In the genomic region with DNA sequence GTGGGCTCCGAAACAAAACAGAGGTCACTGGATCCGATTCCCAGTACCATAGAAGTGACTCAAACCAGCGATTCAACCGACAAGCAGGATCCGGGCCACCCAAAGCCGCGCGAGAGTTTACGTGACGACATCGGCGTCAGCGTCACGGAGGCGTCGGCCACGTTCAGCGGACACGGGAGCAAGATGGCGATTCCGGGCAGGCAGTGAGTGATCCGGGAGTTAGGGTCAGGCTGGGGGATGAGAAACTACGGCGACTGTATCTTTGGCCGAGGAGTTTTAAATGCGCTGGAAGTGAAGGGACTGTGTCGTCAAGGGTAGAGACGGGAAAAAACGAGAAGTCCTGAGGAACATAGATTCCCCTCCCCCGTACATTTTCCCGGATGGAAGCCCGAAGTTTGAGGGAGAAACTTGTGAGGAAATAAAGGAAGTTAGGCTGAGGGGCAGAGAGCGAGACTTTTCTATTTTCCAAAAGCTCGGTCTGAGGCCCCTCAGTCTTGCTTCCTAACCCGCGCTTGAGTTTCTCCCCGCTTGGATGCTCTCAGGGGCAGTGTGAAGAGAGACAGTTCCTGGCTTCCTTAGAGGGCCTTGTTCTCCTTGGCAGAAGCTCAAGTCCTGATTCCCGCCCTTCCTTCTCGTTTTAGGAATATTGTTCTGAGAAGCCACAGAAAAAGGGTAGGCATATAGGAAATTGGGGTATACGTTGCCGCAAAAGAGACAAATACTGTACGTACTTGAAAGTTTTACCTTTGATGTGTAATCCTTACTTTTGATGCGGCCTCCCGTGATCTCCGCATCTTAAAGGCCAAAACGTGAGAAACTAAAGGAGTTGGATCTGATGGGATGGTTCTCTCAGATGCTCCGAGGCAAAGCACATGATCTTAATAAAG, we compare ENCODE assay signal across 8 cellular contexts. TPM values are rescaled to one million over a fixed set of nuclear protein-coding genes. Genes with fewer than 3 reads are reported as not detected.
A peak's percentile ranks its signal among the peaks of the same experiment; 100 is the strongest.
DNase-seq lines count a peak whose midpoint lies in the region; ATAC-seq, FAIRE-seq and TF ChIP-seq lines count a peak whose summit lies in the region.

A gene with protein sequence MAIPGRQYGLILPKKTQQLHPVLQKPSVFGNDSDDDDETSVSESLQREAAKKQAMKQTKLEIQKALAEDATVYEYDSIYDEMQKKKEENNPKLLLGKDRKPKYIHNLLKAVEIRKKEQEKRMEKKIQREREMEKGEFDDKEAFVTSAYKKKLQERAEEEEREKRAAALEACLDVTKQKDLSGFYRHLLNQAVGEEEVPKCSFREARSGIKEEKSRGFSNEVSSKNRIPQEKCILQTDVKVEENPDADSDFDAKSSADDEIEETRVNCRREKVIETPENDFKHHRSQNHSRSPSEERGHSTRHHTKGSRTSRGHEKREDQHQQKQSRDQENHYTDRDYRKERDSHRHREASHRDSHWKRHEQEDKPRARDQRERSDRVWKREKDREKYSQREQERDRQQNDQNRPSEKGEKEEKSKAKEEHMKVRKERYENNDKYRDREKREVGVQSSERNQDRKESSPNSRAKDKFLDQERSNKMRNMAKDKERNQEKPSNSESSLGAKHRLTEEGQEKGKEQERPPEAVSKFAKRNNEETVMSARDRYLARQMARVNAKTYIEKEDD (plus strand): TSS at position 156 of the 887 bp plus-strand sequence. CDS start 28 bp downstream, at position 184.

- peak within 1 kb of the TSS; percentile 97 for H3K27ac ChIP-seq in IMR-90 (ENCODE audit: insufficient read depth, low read length)
- peak within 1 kb of the TSS; percentile 75 for H3K27ac ChIP-seq in OCI-LY7 (ENCODE audit: low read depth, low read length, poor library complexity, severe bottlenecking)
- peak within 1 kb of the TSS; percentile 96 for H3K27ac ChIP-seq in endothelial cell of umbilical vein (ENCODE audit: insufficient read depth, low read depth, low read length)

- peak within 1 kb of the TSS; percentile 99 for H3K23ac ChIP-seq in IMR-90 (ENCODE audit: low read depth, low read length)

- H3K9ac ChIP-seq in IMR-90 (ENCODE audit: low read depth, low read length) = peak within 1 kb of the TSS; percentile 99
- H3K9ac ChIP-seq in endothelial cell of umbilical vein (replicated peaks; ENCODE audit: extremely low read depth, insufficient read depth, low read length) = peak within 1 kb of the TSS; percentile 99

- TF ChIP-seq CTCF in Caco-2 (IDR thresholded peaks at IDR 0.05; ENCODE audit: insufficient read depth in 1 of 2, low read depth in 1 of 2, low read length in 1 of 2, severe bottlenecking in 1 of 2, unreplicated experiment in 1 of 2) (no peak), IMR-90 (conservative IDR thresholded peaks at IDR 0.05; ENCODE audit: low read depth, low read length) (no peak), OCI-LY7 (conservative IDR thresholded peaks at IDR 0.05; ENCODE audit: low read length) (no peak), endothelial cell of umbilical vein (IDR thresholded peaks at IDR 0.05; ENCODE audit: extremely low read depth in 1 of 2, insufficient read depth in 1 of 2, low read depth in 1 of 2, low read length in 2 of 2) (no peak), mesothelial cell of epicardium (IDR thresholded peaks at IDR 0.05; ENCODE audit: unreplicated experiment) (no peak)

- peak within 1 kb of the TSS; percentile 99 for H3K14ac ChIP-seq in IMR-90 (replicated peaks; ENCODE audit: low read depth, low read length)

- H3K4me1 ChIP-seq in Caco-2 (peaks cover 9% of the 10 kb centered on the region), IMR-90 (ENCODE audit: control insufficient read depth, insufficient read depth, low read length) (no peaks in the 10 kb centered on the region), OCI-LY7 (ENCODE audit: insufficient read depth, low read length, poor library complexity, severe bottlenecking) (peaks cover 26% of the 10 kb centered on the region), endothelial cell of umbilical vein (ENCODE audit: control insufficient read depth, extremely low read depth, insufficient read depth, low read length) (peaks cover 14% of the 10 kb centered on the region)

- H2BK20ac ChIP-seq in IMR-90 (ENCODE audit: low read depth, low read length) = 0 out of 2 replicates have a peak within 1 kb of the TSS, but pooled peaks have one; percentile 50

- peak within 1 kb of the TSS; percentile 88 for H2AK9ac ChIP-seq in IMR-90 (replicated peaks; ENCODE audit: low read depth, low read length, poor library complexity)

- H3K36me3 ChIP-seq in Caco-2 (ENCODE audit: control insufficient read depth, insufficient read depth, low read length) = no peaks in the 10 kb centered on the region
- H3K36me3 ChIP-seq in IMR-90 (ENCODE audit: control insufficient read depth, insufficient read depth, low read length) = peaks cover 2% of the 10 kb centered on the region; the same call in 1 of the 2 replicates
- peaks cover 37% of the 10 kb centered on the region for H3K36me3 ChIP-seq in OCI-LY7 (ENCODE audit: insufficient read depth, low read length)
- H3K36me3 ChIP-seq in endothelial cell of umbilical vein (ENCODE audit: control insufficient read depth in 2 of 2, extremely low read depth in 1 of 2, insufficient read depth in 2 of 2, low read length in 2 of 2) = peaks cover 0 to 4% of the 10 kb centered on the region in 2 experiments

- H3K9me3 ChIP-seq in Caco-2 (no peaks in the 10 kb centered on the region), IMR-90 (ENCODE audit: control insufficient read depth, insufficient read depth, low read length) (no peaks in the 10 kb centered on the region), OCI-LY7 (ENCODE audit: low read length) (no peaks in the 10 kb centered on the region), endothelial cell of umbilical vein (replicated peaks; ENCODE audit: control insufficient read depth, insufficient read depth, low read length) (no peaks in the 10 kb centered on the region)

- peaks cover 0 to 24% of the 10 kb centered on the region in 2 experiments; a peak in 2 of 4 replicates for H3K79me1 ChIP-seq in IMR-90 (ENCODE audit: low read depth in 1 of 2, low read length in 2 of 2)

- H3K4me3 ChIP-seq in Caco-2 (ENCODE audit: low read depth, low read length) (peak within 1 kb of the TSS; percentile 67), IMR-90 (ENCODE audit: insufficient read depth, low read depth, low read length) (peak within 1 kb of the TSS; percentile 84), OCI-LY7 (ENCODE audit: low read depth, low read length, poor library complexity, severe bottlenecking) (peak within 1 kb of the TSS; percentile 88), endothelial cell of umbilical vein (replicated peaks in 1 of 3; ENCODE audit: insufficient read depth in 1 of 3, low read depth in 1 of 3, low read length in 3 of 3) (peak within 1 kb of the TSS; percentile 61 to 92 (median 81))

- peak within 1 kb of the TSS; percentile 94 for H3K18ac ChIP-seq in IMR-90 (ENCODE audit: low read depth, low read length)

- WGBS in IMR-90 (ENCODE audit: extremely low coverage in 2 of 2, insufficient read length in 1 of 2), 2 experiments = 0% methylated on average over 13 of the region's 47 CpGs; no CpG with 5 or more reads in 1 of the 2 experiments

- peak; percentile 98 for TF ChIP-seq POLR2A in IMR-90 (IDR thresholded peaks at IDR 0.05; ENCODE audit: low read depth, low read length)
- peak; percentile 94 for TF ChIP-seq POLR2A in endothelial cell of umbilical vein (IDR thresholded peaks at IDR 0.05; ENCODE audit: low read depth, low read length)

- H4K8ac ChIP-seq in IMR-90 (ENCODE audit: low read depth in 2 of 2, low read length in 2 of 2) = peak within 1 kb of the TSS; percentile 90 to 100

- peak within 1 kb of the TSS; percentile 98 for H3K4ac ChIP-seq in IMR-90 (ENCODE audit: low read depth, low read length)

- peak within 1 kb of the TSS; percentile 96 for H4K5ac ChIP-seq in IMR-90 (ENCODE audit: low read depth, low read length)

- H3K27me3 Mint-ChIP-seq in Caco-2 (ENCODE audit: insufficient read depth, unreplicated experiment) (no peaks in the 10 kb centered on the region), mesothelial cell of epicardium (ENCODE audit: low read depth) (no peaks in the 10 kb centered on the region)

- CTCF ChIA-PET in Caco-2 (lab: Charles Lee) = interaction anchor here (1.0 to 1.8 kb wide), 2 partner anchors 12 to 120 kb away, joined by 5 to 6 read pairs; no protein-coding TSS in a partner anchor
- CTCF ChIA-PET in IMR-90 (lab: Yijun Ruan, JAX) = interaction anchor here (0.7 kb wide), 1 partner anchor 360 kb away, joined by 5 read pairs; a partner anchor contains a TSS
- CTCF ChIA-PET in OCI-LY7 (lab: Charles Lee; ENCODE audit: unreplicated experiment) = interaction anchor here (1.1 kb wide), 1 partner anchor 12 kb away, joined by 4 read pairs; no protein-coding TSS in a partner anchor
- CTCF ChIA-PET in endothelial cell of umbilical vein (lab: Charles Lee) = interaction anchor here (0.7 to 2.7 kb wide), 5 partner anchors 8 to 120 kb away, joined by 3 to 19 read pairs (median 5); no protein-coding TSS in a partner anchor

- H3K27ac Mint-ChIP-seq in Caco-2 (ENCODE audit: unreplicated experiment) (peak within 1 kb of the TSS; percentile 98), mesothelial cell of epicardium (peak within 1 kb of the TSS; percentile 100)

- no peaks in the 10 kb centered on the region for H3K9me3 Mint-ChIP-seq in Caco-2 (ENCODE audit: unreplicated experiment)
- H3K9me3 Mint-ChIP-seq in mesothelial cell of epicardium = no peaks in the 10 kb centered on the region

- H3K36me3 Mint-ChIP-seq in Caco-2 (ENCODE audit: insufficient read depth, unreplicated experiment) (peaks cover 52% of the 10 kb centered on the region), mesothelial cell of epicardium (peaks cover 11% of the 10 kb centered on the region)

- in situ Hi-C loops in IMR-90 (cut with MboI; ENCODE audit: low sequenced_read_pairs) = loop anchor here (5.0 kb wide), 1 partner anchor 165 kb away; no protein-coding TSS in a partner anchor

- BruUV-seq in Caco-2 (replicated peaks; lab: Mats Ljungman, UMichigan) (TSS peak; percentile 51), IMR-90 (replicated peaks; lab: Mats Ljungman, UMichigan) (TSS peak; percentile 35), OCI-LY7 (replicated peaks; lab: Mats Ljungman, UMichigan) (TSS peak; percentile 69), endothelial cell of umbilical vein (replicated peaks; lab: Mats Ljungman, UMichigan) (TSS peak; percentile 61)

- H3K9me1 ChIP-seq in IMR-90 (ENCODE audit: insufficient read depth, low read length) (no peaks in the 10 kb centered on the region), endothelial cell of umbilical vein (replicated peaks; ENCODE audit: control insufficient read depth, extremely low read depth, insufficient read depth, low read length) (no peaks in the 10 kb centered on the region)

- dilution Hi-C loops in IMR-90 (cut with HindIII; ENCODE audit: low sequenced_read_pairs, unreplicated experiment) (no loop called here), endothelial cell of umbilical vein (cut with MboI; ENCODE audit: extremely low pct_ligation_motif_present, low sequenced_read_pairs) (no loop called here)

- peak within 1 kb of the TSS; percentile 98 for H3K56ac ChIP-seq in IMR-90 (ENCODE audit: extremely low read depth, insufficient read depth, low read length)

- no peak for TF ChIP-seq RAD21 in IMR-90 (IDR thresholded peaks at IDR 0.05; ENCODE audit: low read length)

- H2BK120ac ChIP-seq in IMR-90 (ENCODE audit: low read depth, low read length) = peak within 1 kb of the TSS; percentile 89

- peak within 1 kb of the TSS; percentile 91 for H4K91ac ChIP-seq in IMR-90 (ENCODE audit: insufficient read depth, low read depth, low read length)

- DNase-seq in Caco-2 (peak; percentile 96 to 97), IMR-90 (peak; percentile 96), OCI-LY7 (ENCODE audit: low spot score) (peak; percentile 95), endothelial cell of umbilical vein (ENCODE audit: low read depth, low spot score) (peak; percentile 97), mesothelial cell of epicardium (ENCODE audit: low spot score in 2 of 2, unreplicated experiment in 2 of 2) (peak; percentile 78 to 93)
- DNase-seq in activated CD8-positive, alpha-beta memory T cell treated with anti-CD3 and anti-CD28 coated beads, Interleukin-2, amount 50 U/mL, for 48 hours = peak; percentile 95
- peak; percentile 86 to 87 for DNase-seq in stimulated activated CD8-positive, alpha-beta memory T cell treated with anti-CD3 and anti-CD28 coated beads, Interleukin-15, amount 100 ng/mL, for 4 hours (ENCODE audit: low read depth in 2 of 2)

- H2AK5ac ChIP-seq in IMR-90 (ENCODE audit: low read depth, low read length) = peak within 1 kb of the TSS; percentile 87

- FAIRE-seq in endothelial cell of umbilical vein (lab: Jason Lieb, UNC) = peak; percentile 91

- peak within 1 kb of the TSS; percentile 86 for H3K4me3 Mint-ChIP-seq in Caco-2 (ENCODE audit: unreplicated experiment)
- peak within 1 kb of the TSS; percentile 98 for H3K4me3 Mint-ChIP-seq in mesothelial cell of epicardium

- peak; percentile 82 for ATAC-seq in GM21423 (IDR thresholded peaks at IDR 0.05; ENCODE audit: unreplicated experiment)
- peak; percentile 97 for ATAC-seq in IMR-90 (ENCODE audit: low read depth)

- peak within 1 kb of the TSS; percentile 93 for H2BK5ac ChIP-seq in IMR-90 (ENCODE audit: low read depth, low read length, poor library complexity, severe bottlenecking)

- intact Hi-C loops in Caco-2 (cut with micrococcal nuclease; ENCODE audit: unreplicated experiment) = no loop called here
- intact Hi-C loops in IMR-90 (cut with micrococcal nuclease) = no loop called here
- intact Hi-C loops in OCI-LY7 (cut with micrococcal nuclease; ENCODE audit: unreplicated experiment) = loop anchor here (2.0 kb wide), 1 partner anchor 216 kb away; no protein-coding TSS in a partner anchor
- intact Hi-C loops in endothelial cell of umbilical vein (cut with micrococcal nuclease) = loop anchor here (1.0 to 10.0 kb wide), 3 partner anchors 13 to 598 kb away; no protein-coding TSS in a partner anchor

- H3K4me1 Mint-ChIP-seq in Caco-2 (ENCODE audit: low read depth, unreplicated experiment) = peaks cover 16% of the 10 kb centered on the region
- H3K4me1 Mint-ChIP-seq in mesothelial cell of epicardium = peaks cover 21% of the 10 kb centered on the region

- peaks cover 6% of the 10 kb centered on the region for H4K20me1 ChIP-seq in IMR-90 (ENCODE audit: insufficient read depth, low read length)
- H4K20me1 ChIP-seq in OCI-LY7 (ENCODE audit: insufficient read depth, low read length) = 0 out of 2 replicates have a peak, but pooled peaks cover 8% of the 10 kb centered on the region
- H4K20me1 ChIP-seq in endothelial cell of umbilical vein (replicated peaks; ENCODE audit: control insufficient read depth, extremely low read depth, insufficient read depth, low read length) = no peaks in the 10 kb centered on the region

- H3K4me2 ChIP-seq in IMR-90 (ENCODE audit: low read depth, low read length) = peak within 1 kb of the TSS; percentile 98
- H3K4me2 ChIP-seq in OCI-LY7 (ENCODE audit: low read length) = peak within 1 kb of the TSS; percentile 91
- peak within 1 kb of the TSS; percentile 100 for H3K4me2 ChIP-seq in endothelial cell of umbilical vein (ENCODE audit: insufficient read depth, low read length)

- H3K9me2 ChIP-seq in OCI-LY7 (ENCODE audit: insufficient read depth, low read length) = no peaks in the 10 kb centered on the region

- H2AFZ ChIP-seq in IMR-90 (replicated peaks; ENCODE audit: low read length, poor library complexity) = peak within 1 kb of the TSS; percentile 94
- H2AFZ ChIP-seq in OCI-LY7 (ENCODE audit: low read length) = peak within 1 kb of the TSS; percentile 95
- H2AFZ ChIP-seq in endothelial cell of umbilical vein (ENCODE audit: low read depth, low read length) = peak within 1 kb of the TSS; percentile 73

- no peaks in the 10 kb centered on the region for H3K27me3 ChIP-seq in Caco-2 (replicated peaks; ENCODE audit: control insufficient read depth, insufficient read depth, low read length)
- no peaks in the 10 kb centered on the region for H3K27me3 ChIP-seq in IMR-90 (ENCODE audit: control insufficient read depth, insufficient read depth, low read length)
- no peaks in the 10 kb centered on the region for H3K27me3 ChIP-seq in endothelial cell of umbilical vein (ENCODE audit: control insufficient read depth in 2 of 2, insufficient read depth in 2 of 2, low read length in 2 of 2)

- POLR2A ChIA-PET in Caco-2 (lab: Charles Lee) (interaction anchor here (0.6 kb wide), 1 partner anchor 161 kb away, joined by 3 read pairs; no protein-coding TSS in a partner anchor), IMR-90 (lab: Charles Lee; ENCODE audit: unreplicated experiment) (no interaction called here), OCI-LY7 (lab: Charles Lee) (interaction anchor here (0.5 to 1.5 kb wide), 5 partner anchors 14 to 720 kb away, joined by 3 to 5 read pairs (median 3); a partner anchor contains a TSS), endothelial cell of umbilical vein (lab: Charles Lee) (no interaction called here)

- peaks cover 57% of the 10 kb centered on the region for H3K79me2 ChIP-seq in OCI-LY7 (ENCODE audit: insufficient read depth, low read depth, low read length)
- peaks cover 50% of the 10 kb centered on the region for H3K79me2 ChIP-seq in endothelial cell of umbilical vein (ENCODE audit: control insufficient read depth, insufficient read depth, low read length)

- H2BK15ac ChIP-seq in IMR-90 (ENCODE audit: low read depth, low read length) = peak within 1 kb of the TSS; percentile 39; the same call in 1 of the 3 replicates

RNA-seq across cellular contexts. Expression of the gene that starts here (rescaled TPM):
- total RNA-seq in Caco-2 (2022) = 25.4 and 28.0 TPM in 2 replicates
- total RNA-seq in IMR-90 (2012; rRNA removed) = 3.4 and 5.8 TPM in 2 replicates
- polyA plus RNA-seq in IMR-90 (2012; rRNA removed) = 14.2 and 14.4 TPM in 2 replicates
- polyA plus RNA-seq in IMR-90 (2012; cell fraction: cytosol; rRNA removed) = 1.8 and 3.3 TPM in 2 replicates
- polyA plus RNA-seq in IMR-90 (2012; cell fraction: nucleus; rRNA removed; ENCODE audit: low replicate concordance) = 5.2 and 12.4 TPM in 2 replicates
- total RNA-seq in OCI-LY7 (2014; rRNA removed; shearing (Covaris generic)) = 18.6 and 26.1 TPM in 2 replicates
- total RNA-seq in OCI-LY7 (2022) = 43.5 and 44.1 TPM in 2 replicates
- 28.4 and 29.1 TPM in 2 replicates for total RNA-seq in endothelial cell of umbilical vein
- polyA plus RNA-seq in endothelial cell of umbilical vein = 6.9 and 11.2 TPM in 2 replicates
- 13.6 and 14.7 TPM in 2 replicates for polyA plus RNA-seq in endothelial cell of umbilical vein (2011; cell fraction: cytosol; rRNA removed)
- 22.2 and 26.3 TPM in 2 replicates for polyA plus RNA-seq in endothelial cell of umbilical vein (2011; cell fraction: nucleus; rRNA removed)
- polyA plus RNA-seq in endothelial cell of umbilical vein (2012) = 24.9 and 29.7 TPM in 2 replicates
- polyA minus RNA-seq in endothelial cell of umbilical vein = 13.5 and 16.0 TPM in 2 replicates
- polyA minus RNA-seq in endothelial cell of umbilical vein (2011; cell fraction: cytosol; rRNA and poly(A)+ RNA removed) = 10.3 TPM
- 20.3 and 31.1 TPM in 2 replicates for polyA minus RNA-seq in endothelial cell of umbilical vein (2011; cell fraction: nucleus; rRNA and poly(A)+ RNA removed)
- 27.9 to 32.7 TPM (median 30.2 TPM) in 3 replicates for total RNA-seq in mesothelial cell of epicardium

Comparison
In these comparisons a context has a peak if more than half of its experiments do, and no peak if none do; other contexts are left out.
1. Peak in every context shown above with its lines: DNase-seq, ATAC-seq, H3K4me3 ChIP-seq and H3K27ac ChIP-seq.
2. POLR2A ChIA-PET loops: an anchor here in Caco-2 (0.6 kb wide) and OCI-LY7 (0.5 to 1.5 kb wide); none called in IMR-90 and endothelial cell of umbilical vein.
3. intact Hi-C loops: an anchor here in OCI-LY7 (2.0 kb wide) and endothelial cell of umbilical vein (1.0 to 10.0 kb wide); none called in Caco-2 and IMR-90.